Comparison of ENCODE assay signal across 8 cellular contexts in genomic region chr3:132210476-132211346, GRCh38.
DNase-seq lines count a peak whose midpoint lies in the region; ATAC-seq and TF ChIP-seq lines count a peak whose summit lies in the region.

No MANE protein-coding gene starts in this region.

- no peaks in the 10 kb centered on the region for H3K9me3 Mint-ChIP-seq in activated CD8-positive, alpha-beta memory T cell treated with anti-CD3 and anti-CD28 coated beads, Interleukin-2, amount 10 ng/mL, durations not matched to agents 7 days and 5 days (ENCODE audit: low read depth)

- peaks cover 16% of the 10 kb centered on the region for H3K27me3 Mint-ChIP-seq in activated CD8-positive, alpha-beta memory T cell treated with anti-CD3 and anti-CD28 coated beads, Interleukin-2, amount 10 ng/mL, durations not matched to agents 7 days and 5 days

- ATAC-seq in HG02678 (IDR thresholded peaks at IDR 0.05; ENCODE audit: unreplicated experiment) (peak; percentile 50), SK-N-SH treated with all-trans-retinoic acid at 6 μM for 48 hours (peak; percentile 36; the same call in 1 of the 3 replicates)
- no peak for ATAC-seq in activated CD8-positive, alpha-beta memory T cell treated with anti-CD3 and anti-CD28 coated beads, Interleukin-2, amount 10 ng/mL, durations not matched to agents 7 days and 5 days

- DNase-seq in DMS53 (lab: John Stamatoyannopoulos, UW), result peak; percentile 68
- peak; percentile 64 for DNase-seq in islet precursor cell
- DNase-seq in activated gamma-delta T cell (lab: John Stamatoyannopoulos, UW), result no peak
- DNase-seq in activated CD8-positive, alpha-beta memory T cell treated with anti-CD3 and anti-CD28 coated beads, Interleukin-2, amount 10 ng/mL, durations not matched to agents 7 days and 5 days, result no peak
- no peak for DNase-seq in activated CD8-positive, alpha-beta memory T cell treated with anti-CD3 and anti-CD28 coated beads, Interleukin-2, amount 50 U/mL, for 48 hours
- no peak for DNase-seq in SHP77 (lab: John Stamatoyannopoulos, UW)

- no peaks in the 10 kb centered on the region for H3K4me1 Mint-ChIP-seq in activated CD8-positive, alpha-beta memory T cell treated with anti-CD3 and anti-CD28 coated beads, Interleukin-2, amount 10 ng/mL, durations not matched to agents 7 days and 5 days

- H3K4me3 Mint-ChIP-seq in activated CD8-positive, alpha-beta memory T cell treated with anti-CD3 and anti-CD28 coated beads, Interleukin-2, amount 10 ng/mL, durations not matched to agents 7 days and 5 days, result no peak overlapping the region

- no peaks in the 10 kb centered on the region for H3K36me3 Mint-ChIP-seq in activated CD8-positive, alpha-beta memory T cell treated with anti-CD3 and anti-CD28 coated beads, Interleukin-2, amount 10 ng/mL, durations not matched to agents 7 days and 5 days

- H3K27ac Mint-ChIP-seq in activated CD8-positive, alpha-beta memory T cell treated with anti-CD3 and anti-CD28 coated beads, Interleukin-2, amount 10 ng/mL, durations not matched to agents 7 days and 5 days, result no peak overlapping the region

- CTCF ChIA-PET in activated CD8-positive, alpha-beta memory T cell treated with anti-CD3 and anti-CD28 coated beads, Interleukin-2, amount 10 ng/mL, durations not matched to agents 7 days and 5 days (lab: Charles Lee), result interaction anchor here (0.8 to 1.6 kb wide), 3 partner anchors 12 to 188 kb away, joined by 3 to 7 read pairs (median 4); no protein-coding TSS in a partner anchor

TF ChIP-seq in SK-N-SH treated with all-trans-retinoic acid at 6 μM for 48 hours, 23 proteins besides CTCF, POLR2A, EP300 and RAD21:
- no peak for TF ChIP-seq ZC3H10 (CRISPR knock-in tag; IDR thresholded peaks at IDR 0.05)
TF ChIP-seq in SK-N-SH treated with all-trans-retinoic acid at 6 μM for 48 hours: peak in this region for 0.

Comparison
In these comparisons a context has a peak if more than half of its experiments do, and no peak if none do; other contexts are left out.
1. DNase-seq: peak in DMS53 (single experiment) and islet precursor cell (single experiment); none in activated gamma-delta T cell (single experiment), activated CD8-positive, alpha-beta memory T cell treated with anti-CD3 and anti-CD28 coated beads, Interleukin-2, amount 10 ng/mL, durations not matched to agents 7 days and 5 days (single experiment), activated CD8-positive, alpha-beta memory T cell treated with anti-CD3 and anti-CD28 coated beads, Interleukin-2, amount 50 U/mL, for 48 hours (single experiment) and SHP77 (0 of 2).